ENCODE assay signal across 10 cellular contexts in the genomic region with DNA sequence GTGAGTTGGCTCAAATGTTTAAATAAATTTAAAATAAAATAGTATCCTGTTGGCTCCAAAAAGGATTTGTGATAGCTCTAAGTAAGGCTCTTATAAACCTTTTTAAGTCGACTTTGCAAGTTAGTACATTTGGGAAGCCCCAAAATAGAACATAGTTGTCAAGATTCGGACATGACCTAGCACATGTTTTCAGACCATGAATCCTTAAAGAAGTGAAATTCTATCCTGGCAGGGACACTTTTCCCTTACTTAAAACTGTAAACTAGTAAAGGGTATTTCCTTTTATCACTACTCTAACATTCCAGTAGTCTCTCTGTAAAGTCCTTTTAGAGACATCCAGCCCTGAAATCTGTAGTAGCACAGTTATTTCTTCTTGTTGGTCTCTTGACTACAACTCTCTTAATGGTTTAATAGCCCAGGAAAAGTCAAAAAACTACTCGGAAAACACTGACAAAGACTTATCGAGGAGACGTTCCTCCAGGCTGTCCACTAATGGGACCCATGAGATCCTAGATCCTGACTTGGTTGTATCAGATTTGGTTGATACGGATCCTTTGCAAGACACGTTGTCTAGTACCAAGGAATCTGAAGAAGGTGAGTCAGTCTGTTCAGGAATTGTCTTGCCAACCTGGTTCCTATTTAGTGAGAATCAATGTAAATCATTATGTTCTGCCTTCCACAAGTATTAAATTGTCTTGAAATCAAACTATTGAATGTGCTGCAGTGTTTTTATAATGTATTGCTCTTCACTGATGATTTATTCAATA.
DNase-seq lines count a peak whose midpoint lies in the region; ATAC-seq and TF ChIP-seq lines count a peak whose summit lies in the region.
"Had no signal": no experiment of that assay in that cellular context is flagged by ENCODE, and none has a peak within 500 bp of the region (broad histone marks: within the 10 kb centered on the region; RNA-seq: fewer than 3 reads in every experiment).

No MANE protein-coding gene starts in this region.

- H3K27ac ChIP-seq in right cardiac atrium (ENCODE audit: low read length) = peak overlapping the region; percentile 64
- peak overlapping the region; percentile 70 to 71 for H3K27ac ChIP-seq in uterus
- H3K27ac ChIP-seq: BLaER1 had no signal

- H3K27me3 Mint-ChIP-seq in brain = no peaks in the 10 kb centered on the region

- peaks cover 35% of the 10 kb centered on the region for H3K36me3 Mint-ChIP-seq in brain

- peak overlapping the region in 4 of 5 experiments; percentile 22 to 68 (median 55) for H3K27ac Mint-ChIP-seq in brain

- peaks cover 6% of the 10 kb centered on the region for H3K4me1 Mint-ChIP-seq in brain

- no peak for TF ChIP-seq CTCF in brain (conservative IDR thresholded peaks at IDR 0.05)
- no peak for TF ChIP-seq CTCF in uterus (IDR thresholded peaks at IDR 0.05)

- no peaks in the 10 kb centered on the region for H3K4me1 ChIP-seq in right cardiac atrium (ENCODE audit: control insufficient read depth, insufficient read depth, low read length)
- H3K4me1 ChIP-seq in uterus = no peaks in the 10 kb centered on the region
- H3K4me1 ChIP-seq: BLaER1 had no signal

- ATAC-seq in right cardiac atrium = no peak
- ATAC-seq in Right ventricle myocardium inferior = no peak
- ATAC-seq in GM18858 (IDR thresholded peaks at IDR 0.05; ENCODE audit: unreplicated experiment) = no peak

- 69% methylated on average over 7 of the region's 7 CpGs for WGBS in right cardiac atrium

- H3K27me3 ChIP-seq in right cardiac atrium (ENCODE audit: control insufficient read depth, insufficient read depth) (no peaks in the 10 kb centered on the region), uterus (no peaks in the 10 kb centered on the region)
- H3K27me3 ChIP-seq: BLaER1 had no signal

- no peak for DNase-seq in right cardiac atrium
- DNase-seq in Right ventricle myocardium inferior (ENCODE audit: missing footprints) = no peak
- DNase-seq in myocyte (ENCODE audit: low read depth) = peak; percentile 70
- DNase-seq in uterus = no peak
- no peak for DNase-seq in globus pallidus (ENCODE audit: low spot score)
- DNase-seq in hepatic stellate cell (ENCODE audit: low spot score) = no peak
- DNase-seq: retina had no signal

- H3K9me3 ChIP-seq in right cardiac atrium (ENCODE audit: control insufficient read depth, low read length) (no peaks in the 10 kb centered on the region), uterus (no peaks in the 10 kb centered on the region)
- H3K9me3 ChIP-seq: BLaER1 had no signal

- no peaks in the 10 kb centered on the region for H3K9me3 Mint-ChIP-seq in brain

- no peak for TF ChIP-seq POLR2A in uterus (IDR thresholded peaks at IDR 0.05)

- H3K4me3 ChIP-seq in right cardiac atrium (ENCODE audit: low read length) = no peak overlapping the region
- no peak overlapping the region for H3K4me3 ChIP-seq in uterus
- H3K4me3 ChIP-seq: BLaER1 had no signal

- no peak overlapping the region for H3K4me3 Mint-ChIP-seq in brain

- intact Hi-C loops in right cardiac atrium (cut with DNase I) (no loop called here), Right ventricle myocardium inferior (cut with DNase I) (no loop called here), uterus (cut with DNase I; ENCODE audit: low total_unique reads) (no loop called here)

- no peaks in the 10 kb centered on the region for H3K36me3 ChIP-seq in uterus
